Comparison of ENCODE assay signal across 18 cellular contexts in genomic region chr4:182804131-182804530, GRCh38.
"Had no signal": no experiment of that assay in that cellular context is flagged by ENCODE, and none has a peak within 500 bp of the region (broad histone marks: within the 10 kb centered on the region; RNA-seq: fewer than 3 reads in every experiment).

No MANE protein-coding gene starts in this region.

- DNase-seq: KBM-7, MG63, NCI-H1092, NCI-H1105 treated with DMSO at 0.1 percent for 48 hours, NCI-H1417 treated with DMSO at 0.1 percent for 48 hours, NCI-H146, NCI-H1694 treated with DMSO at 0.1 percent for 48 hours, NCI-H1930, NCI-H2107, NCI-H2227 treated with DMSO at 0.1 percent for 48 hours, NCI-H526 treated with DMSO at 0.1 percent for 48 hours, NCI-H748 treated with DMSO at 0.1 percent for 48 hours, Right ventricle myocardium superior, RPMI8226, SIG-M5 had no signal

- H3K27me3 ChIP-seq: MG63, SJSA1 had no signal

- H3K9me3 ChIP-seq: MG63, SJSA1 had no signal

- FAIRE-seq: RCC 7860 had no signal

- H3K4me3 ChIP-seq: MG63, SJSA1, SK-N-MC had no signal

- H3K27ac ChIP-seq: SJSA1, SK-N-MC had no signal

- H3K36me3 ChIP-seq: MG63 had no signal
